22 cellular contexts compared by ENCODE assay signal in genomic region chr11:132904091-132904490, GRCh38.
"Had no signal": no experiment of that assay in that cellular context is flagged by ENCODE, and none has a peak within 500 bp of the region (broad histone marks: within the 10 kb centered on the region; RNA-seq: fewer than 3 reads in every experiment).

No MANE protein-coding gene starts in this region.

- H3K36me3 Mint-ChIP-seq: stimulated activated effector memory CD8-positive, alpha-beta T cell treated with anti-CD3 and anti-CD28 coated beads, Interleukin-12 subunit alpha, Interleukin-12 subunit beta, amount 100 ng/mL, for 72 hours; stimulated activated memory B cell treated with anti-CD40 and anti-IgM and Interleukin-4, amounts not matched to agents 10 μg/mL and 1 μg/mL and 100 μg/mL, for 72 hours; stimulated activated naive B cell treated with anti-CD40 and anti-IgM and Interleukin-4, amounts not matched to agents 10 μg/mL and 1 μg/mL and 100 μg/mL, for 72 hours had no signal

- H3K27ac Mint-ChIP-seq: stimulated activated effector memory CD8-positive, alpha-beta T cell treated with anti-CD3 and anti-CD28 coated beads, Interleukin-12 subunit alpha, Interleukin-12 subunit beta, amount 100 ng/mL, for 72 hours; stimulated activated memory B cell treated with anti-CD40 and anti-IgM and Interleukin-4, amounts not matched to agents 10 μg/mL and 1 μg/mL and 100 μg/mL, for 72 hours; stimulated activated naive B cell treated with anti-CD40 and anti-IgM and Interleukin-4, amounts not matched to agents 10 μg/mL and 1 μg/mL and 100 μg/mL, for 72 hours; stimulated activated naive CD8-positive, alpha-beta T cell treated with anti-CD3 and anti-CD28 coated beads, Interleukin-15, amount 100 ng/mL, for 72 hours; stimulated activated naive CD8-positive, alpha-beta T cell treated with anti-CD3 and anti-CD28 coated beads, Interleukin-15, Interleukin-2, amounts not matched to agents 100 ng/mL and 50 ng/mL, for 24 hours; type B pancreatic cell had no signal

- ATAC-seq: stimulated activated effector memory CD8-positive, alpha-beta T cell treated with anti-CD3 and anti-CD28 coated beads, Interleukin-12 subunit alpha, Interleukin-12 subunit beta, amount 100 ng/mL, for 72 hours; stimulated activated memory B cell treated with anti-CD40 and anti-IgM and Interleukin-4, amounts not matched to agents 10 μg/mL and 1 μg/mL and 100 μg/mL, for 72 hours; stimulated activated naive B cell treated with anti-CD40 and anti-IgM and Interleukin-4, amounts not matched to agents 10 μg/mL and 1 μg/mL and 100 μg/mL, for 72 hours; stimulated activated naive CD8-positive, alpha-beta T cell treated with anti-CD3 and anti-CD28 coated beads, Interleukin-15, amount 100 ng/mL, for 72 hours; stimulated activated naive CD8-positive, alpha-beta T cell treated with anti-CD3 and anti-CD28 coated beads, Interleukin-15, Interleukin-2, amounts not matched to agents 100 U/mL and 50 U/mL, for 24 hours; upper lobe of right lung had no signal

- H3K4me1 Mint-ChIP-seq: stimulated activated effector memory CD8-positive, alpha-beta T cell treated with anti-CD3 and anti-CD28 coated beads, Interleukin-12 subunit alpha, Interleukin-12 subunit beta, amount 100 ng/mL, for 72 hours; stimulated activated memory B cell treated with anti-CD40 and anti-IgM and Interleukin-4, amounts not matched to agents 10 μg/mL and 1 μg/mL and 100 μg/mL, for 72 hours; stimulated activated naive B cell treated with anti-CD40 and anti-IgM and Interleukin-4, amounts not matched to agents 10 μg/mL and 1 μg/mL and 100 μg/mL, for 72 hours; stimulated activated naive CD8-positive, alpha-beta T cell treated with anti-CD3 and anti-CD28 coated beads, Interleukin-15, amount 100 ng/mL, for 72 hours had no signal

- H3K27me3 Mint-ChIP-seq: stimulated activated memory B cell treated with anti-CD40 and anti-IgM and Interleukin-4, amounts not matched to agents 10 μg/mL and 1 μg/mL and 100 μg/mL, for 72 hours; stimulated activated naive B cell treated with anti-CD40 and anti-IgM and Interleukin-4, amounts not matched to agents 10 μg/mL and 1 μg/mL and 100 μg/mL, for 72 hours; stimulated activated naive CD8-positive, alpha-beta T cell treated with anti-CD3 and anti-CD28 coated beads, Interleukin-15, Interleukin-2, amounts not matched to agents 100 ng/mL and 50 ng/mL, for 24 hours had no signal

- DNase-seq: stimulated activated CD4-positive, alpha-beta T cell treated with anti-CD3 and anti-CD28 coated beads, Interleukin-2, amount 100 ng/mL, for 48 hours; stimulated activated CD4-positive, alpha-beta T cell treated with anti-CD3 and anti-CD28 coated beads, Interleukin-4, amount 100 ng/mL, for 1 hour; stimulated activated CD4-positive, alpha-beta T cell treated with anti-CD3 and anti-CD28 coated beads, Interleukin-4, amount 100 ng/mL, for 24 hours; stimulated activated CD4-positive, alpha-beta T cell treated with anti-CD3 and anti-CD28 coated beads, Interleukin-4, amount 100 ng/mL, for 4 hours; stimulated activated CD8-positive, alpha-beta memory T cell treated with anti-CD3 and anti-CD28 coated beads, Interleukin-4, amount 100 ng/mL, for 48 hours; stimulated activated naive B cell treated with anti-CD40 and anti-IgM and Interleukin-4, amounts not matched to agents 10 μg/mL and 1 μg/mL and 100 μg/mL, for 72 hours; stimulated activated naive CD4-positive, alpha-beta T cell; stimulated activated naive CD4-positive, alpha-beta T cell treated with Interleukin-2 at 50 U/mL for 16 hours; stimulated activated naive CD8-positive, alpha-beta T cell treated with anti-CD3 and anti-CD28 coated beads, Interleukin-15, amount 100 ng/mL, for 72 hours; stimulated activated naive CD8-positive, alpha-beta T cell treated with anti-CD3 and anti-CD28 coated beads, Interleukin-15, Interleukin-2, amounts not matched to agents 100 U/mL and 50 U/mL, for 24 hours; stomach; testis; tibial artery; transverse colon; trophoblast cell; upper lobe of left lung; upper lobe of right lung; uterus had no signal

- H3K9me3 Mint-ChIP-seq: stimulated activated effector memory CD8-positive, alpha-beta T cell treated with anti-CD3 and anti-CD28 coated beads, Interleukin-12 subunit alpha, Interleukin-12 subunit beta, amount 100 ng/mL, for 72 hours; stimulated activated naive B cell treated with anti-CD40 and anti-IgM and Interleukin-4, amounts not matched to agents 10 μg/mL and 1 μg/mL and 100 μg/mL, for 72 hours; stimulated activated naive CD8-positive, alpha-beta T cell treated with anti-CD3 and anti-CD28 coated beads, Interleukin-15, Interleukin-2, amounts not matched to agents 100 ng/mL and 50 ng/mL, for 24 hours; type B pancreatic cell had no signal

- H3K4me3 Mint-ChIP-seq: stimulated activated effector memory CD8-positive, alpha-beta T cell treated with anti-CD3 and anti-CD28 coated beads, Interleukin-12 subunit alpha, Interleukin-12 subunit beta, amount 100 ng/mL, for 72 hours; stimulated activated memory B cell treated with anti-CD40 and anti-IgM and Interleukin-4, amounts not matched to agents 10 μg/mL and 1 μg/mL and 100 μg/mL, for 72 hours; stimulated activated naive B cell treated with anti-CD40 and anti-IgM and Interleukin-4, amounts not matched to agents 10 μg/mL and 1 μg/mL and 100 μg/mL, for 72 hours; stimulated activated naive CD8-positive, alpha-beta T cell treated with anti-CD3 and anti-CD28 coated beads, Interleukin-15, amount 100 ng/mL, for 72 hours; stimulated activated naive CD8-positive, alpha-beta T cell treated with anti-CD3 and anti-CD28 coated beads, Interleukin-15, Interleukin-2, amounts not matched to agents 100 ng/mL and 50 ng/mL, for 24 hours; type B pancreatic cell had no signal
